Comparison of ENCODE assay signal across 1 cellular context in genomic region chr6:117676577-117677218, GRCh38.
TF ChIP-seq lines count a peak whose summit lies in the region.

No MANE protein-coding gene starts in this region.

TF ChIP-seq in GM12878, 131 proteins besides CTCF, POLR2A, EP300 and RAD21 (continued from another document):
- TF ChIP-seq, protein P1, sequence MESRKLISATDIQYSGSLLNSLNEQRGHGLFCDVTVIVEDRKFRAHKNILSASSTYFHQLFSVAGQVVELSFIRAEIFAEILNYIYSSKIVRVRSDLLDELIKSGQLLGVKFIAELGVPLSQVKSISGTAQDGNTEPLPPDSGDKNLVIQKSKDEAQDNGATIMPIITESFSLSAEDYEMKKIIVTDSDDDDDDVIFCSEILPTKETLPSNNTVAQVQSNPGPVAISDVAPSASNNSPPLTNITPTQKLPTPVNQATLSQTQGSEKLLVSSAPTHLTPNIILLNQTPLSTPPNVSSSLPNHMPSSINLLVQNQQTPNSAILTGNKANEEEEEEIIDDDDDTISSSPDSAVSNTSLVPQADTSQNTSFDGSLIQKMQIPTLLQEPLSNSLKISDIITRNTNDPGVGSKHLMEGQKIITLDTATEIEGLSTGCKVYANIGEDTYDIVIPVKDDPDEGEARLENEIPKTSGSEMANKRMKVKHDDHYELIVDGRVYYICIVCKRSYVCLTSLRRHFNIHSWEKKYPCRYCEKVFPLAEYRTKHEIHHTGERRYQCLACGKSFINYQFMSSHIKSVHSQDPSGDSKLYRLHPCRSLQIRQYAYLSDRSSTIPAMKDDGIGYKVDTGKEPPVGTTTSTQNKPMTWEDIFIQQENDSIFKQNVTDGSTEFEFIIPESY (IDR thresholded peaks at IDR 0.05) = 0 out of 2 replicates have a peak, but pooled peaks have one; percentile 14
- TF ChIP-seq, protein P2, sequence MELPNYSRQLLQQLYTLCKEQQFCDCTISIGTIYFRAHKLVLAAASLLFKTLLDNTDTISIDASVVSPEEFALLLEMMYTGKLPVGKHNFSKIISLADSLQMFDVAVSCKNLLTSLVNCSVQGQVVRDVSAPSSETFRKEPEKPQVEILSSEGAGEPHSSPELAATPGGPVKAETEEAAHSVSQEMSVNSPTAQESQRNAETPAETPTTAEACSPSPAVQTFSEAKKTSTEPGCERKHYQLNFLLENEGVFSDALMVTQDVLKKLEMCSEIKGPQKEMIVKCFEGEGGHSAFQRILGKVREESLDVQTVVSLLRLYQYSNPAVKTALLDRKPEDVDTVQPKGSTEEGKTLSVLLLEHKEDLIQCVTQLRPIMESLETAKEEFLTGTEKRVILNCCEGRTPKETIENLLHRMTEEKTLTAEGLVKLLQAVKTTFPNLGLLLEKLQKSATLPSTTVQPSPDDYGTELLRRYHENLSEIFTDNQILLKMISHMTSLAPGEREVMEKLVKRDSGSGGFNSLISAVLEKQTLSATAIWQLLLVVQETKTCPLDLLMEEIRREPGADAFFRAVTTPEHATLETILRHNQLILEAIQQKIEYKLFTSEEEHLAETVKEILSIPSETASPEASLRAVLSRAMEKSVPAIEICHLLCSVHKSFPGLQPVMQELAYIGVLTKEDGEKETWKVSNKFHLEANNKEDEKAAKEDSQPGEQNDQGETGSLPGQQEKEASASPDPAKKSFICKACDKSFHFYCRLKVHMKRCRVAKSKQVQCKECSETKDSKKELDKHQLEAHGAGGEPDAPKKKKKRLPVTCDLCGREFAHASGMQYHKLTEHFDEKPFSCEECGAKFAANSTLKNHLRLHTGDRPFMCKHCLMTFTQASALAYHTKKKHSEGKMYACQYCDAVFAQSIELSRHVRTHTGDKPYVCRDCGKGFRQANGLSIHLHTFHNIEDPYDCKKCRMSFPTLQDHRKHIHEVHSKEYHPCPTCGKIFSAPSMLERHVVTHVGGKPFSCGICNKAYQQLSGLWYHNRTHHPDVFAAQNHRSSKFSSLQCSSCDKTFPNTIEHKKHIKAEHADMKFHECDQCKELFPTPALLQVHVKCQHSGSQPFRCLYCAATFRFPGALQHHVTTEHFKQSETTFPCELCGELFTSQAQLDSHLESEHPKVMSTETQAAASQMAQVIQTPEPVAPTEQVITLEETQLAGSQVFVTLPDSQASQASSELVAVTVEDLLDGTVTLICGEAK (IDR thresholded peaks at IDR 0.05; ENCODE audit: borderline replicate concordance) = 0 out of 2 replicates have a peak, but pooled peaks have one; percentile 36
TF ChIP-seq in GM12878: peak in this region for 3.
